4 cellular contexts compared by ENCODE assay signal in the genomic region with DNA sequence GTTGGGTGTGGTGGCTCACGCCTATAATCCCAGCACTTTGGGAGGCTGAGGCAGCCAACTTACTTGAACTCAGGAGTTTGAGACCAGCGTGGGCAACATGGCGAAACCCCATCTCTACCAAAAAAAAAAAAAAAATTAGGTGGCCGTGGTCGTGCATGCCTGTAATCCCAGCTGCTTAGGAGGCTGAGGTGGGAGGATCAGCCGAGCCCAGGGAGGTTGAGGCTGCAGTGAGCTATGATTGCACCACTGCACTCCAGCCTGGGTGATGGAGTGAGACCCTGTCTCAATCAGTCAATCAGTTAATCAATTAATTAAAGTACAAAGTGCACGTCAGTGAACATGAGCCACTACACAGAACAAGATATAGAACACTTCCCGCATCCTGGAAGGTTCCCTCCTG. TPM values are rescaled to one million over a fixed set of nuclear protein-coding genes. Genes with fewer than 3 reads are reported as not detected.
"Had no signal": no experiment of that assay in that cellular context is flagged by ENCODE, and none has a peak within 500 bp of the region (broad histone marks: within the 10 kb centered on the region; RNA-seq: fewer than 3 reads in every experiment).

No MANE protein-coding gene starts in this region.

RNA-seq across cellular contexts. Expression of a gene that starts 21.0 kb away (rescaled TPM):
- total RNA-seq: endothelial cell of umbilical vein, left lobe of liver, osteoblast, smooth muscle cell had no signal
